ENCODE assay signal across 10 cellular contexts in the genomic region with DNA sequence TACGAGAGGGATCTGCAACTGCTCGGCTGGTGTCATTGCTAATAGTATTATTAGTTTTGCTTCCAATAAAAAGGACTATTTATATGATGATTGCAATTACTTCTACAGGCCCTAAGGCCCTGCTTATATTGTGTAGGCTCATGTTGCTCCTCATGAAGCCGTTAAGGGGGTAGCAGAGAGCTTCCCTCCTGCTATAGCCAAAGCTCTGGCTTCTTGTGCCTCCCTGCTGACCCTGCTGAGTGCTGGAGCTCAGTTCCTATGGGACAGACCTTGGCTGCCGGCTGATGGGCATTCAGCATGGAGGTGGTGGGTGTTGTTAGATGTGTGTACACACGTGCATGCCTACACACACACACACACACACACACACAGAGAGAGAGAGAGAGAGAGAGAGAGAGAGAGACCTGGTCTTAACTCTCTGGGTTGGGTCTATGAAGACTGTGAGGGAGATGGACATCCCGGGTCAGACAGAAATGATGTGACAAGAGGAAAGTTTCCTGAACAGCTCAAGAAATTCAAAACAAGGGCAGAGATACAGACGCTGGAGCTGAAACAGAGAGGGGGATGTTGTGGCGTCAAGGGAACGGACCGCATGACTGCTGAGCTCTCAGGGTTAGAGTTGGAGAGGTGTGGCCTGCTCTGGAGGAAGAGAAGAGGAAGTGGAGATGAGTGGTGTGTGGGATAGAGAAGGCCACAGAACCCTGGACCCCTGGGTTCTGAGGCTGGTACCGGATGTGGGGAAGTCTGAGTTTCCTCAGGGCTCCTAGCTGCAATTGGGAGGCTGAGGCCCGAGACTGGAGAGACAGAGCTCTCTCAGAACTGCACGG. TPM values are rescaled to one million over a fixed set of nuclear protein-coding genes. Genes with fewer than 3 reads are reported as not detected.
A peak's percentile ranks its signal among the peaks of the same experiment; 100 is the strongest.
DNase-seq lines count a peak whose midpoint lies in the region; ATAC-seq and TF ChIP-seq lines count a peak whose summit lies in the region.
"Had no signal": no experiment of that assay in that cellular context is flagged by ENCODE, and none has a peak within 500 bp of the region (broad histone marks: within the 10 kb centered on the region; RNA-seq: fewer than 3 reads in every experiment).

No MANE protein-coding gene starts in this region.

- no peak overlapping the region for H3K4me2 ChIP-seq in mesendoderm (ENCODE audit: low read length)
- H3K4me2 ChIP-seq in hepatocyte: no peak overlapping the region

- H4K8ac ChIP-seq in mesendoderm (ENCODE audit: low read depth, low read length): no peak overlapping the region

- TF ChIP-seq CTCF in GM13977 (IDR thresholded peaks at IDR 0.05; ENCODE audit: extremely low read depth, insufficient read depth, missing control alignments) (no peak), WERI-Rb-1 (IDR thresholded peaks at IDR 0.05; ENCODE audit: low read depth, low read length) (peak; percentile 11; the same call in 1 of the 2 replicates), hepatocyte (IDR thresholded peaks at IDR 0.05; ENCODE audit: poor library complexity) (no peak)

- H3K27ac ChIP-seq in WERI-Rb-1 (no peak overlapping the region), mesendoderm (ENCODE audit: low read depth, low read length) (no peak overlapping the region), hepatocyte (no peak overlapping the region)

- no peak overlapping the region for H3K56ac ChIP-seq in mesendoderm (ENCODE audit: low read length)

- ATAC-seq in HG03039 (IDR thresholded peaks at IDR 0.05; ENCODE audit: unreplicated experiment): peak; percentile 49

- in situ Hi-C loops in GM13977 (cut with MboI; ENCODE audit: low pct_unique_long_range_greater_than_20kb, low sequenced_read_pairs, unreplicated experiment): no loop called here

- H3K36me3 ChIP-seq in WERI-Rb-1: no peaks in the 10 kb centered on the region
- H3K36me3 ChIP-seq in mesendoderm (ENCODE audit: control insufficient read depth, insufficient read depth, low read length): no peaks in the 10 kb centered on the region
- H3K36me3 ChIP-seq in hepatocyte (replicated peaks; ENCODE audit: insufficient read depth, low read depth): no peaks in the 10 kb centered on the region

- no peak overlapping the region for H2AFZ ChIP-seq in hepatocyte

- H2BK15ac ChIP-seq in mesendoderm (replicated peaks; ENCODE audit: low read depth): no peak overlapping the region

- no peak overlapping the region for H2BK5ac ChIP-seq in mesendoderm (ENCODE audit: low read length)

- WGBS in mesendoderm (ENCODE audit: extremely low coverage, insufficient coverage, low lambda C conversion rate): no CpG with 5 or more reads among the region's 13 CpGs
- WGBS in hepatocyte (ENCODE audit: low lambda C conversion rate, missing lambda C conversion rate): 75% methylated on average over 12 of the region's 13 CpGs

- H3K9me3 ChIP-seq in WERI-Rb-1 (ENCODE audit: severe bottlenecking): no peaks in the 10 kb centered on the region
- no peaks in the 10 kb centered on the region for H3K9me3 ChIP-seq in hepatocyte (ENCODE audit: low read depth)

- H3K27me3 ChIP-seq in WERI-Rb-1 (ENCODE audit: insufficient read depth, low read depth, severe bottlenecking): peaks cover 5% of the 10 kb centered on the region
- peaks cover 47% of the 10 kb centered on the region for H3K27me3 ChIP-seq in mesendoderm (ENCODE audit: insufficient read depth, low read length, poor library complexity)
- H3K27me3 ChIP-seq in hepatocyte: peaks cover 94% of the 10 kb centered on the region

- H3K23ac ChIP-seq in mesendoderm (ENCODE audit: low read length): no peak overlapping the region

- no peak overlapping the region for H3K9ac ChIP-seq in mesendoderm (ENCODE audit: low read length)

- no peak overlapping the region for H3K4ac ChIP-seq in mesendoderm (ENCODE audit: low read depth, low read length)

- DNase-seq in GM13977 (ENCODE audit: low spot score) (peak; percentile 79), WERI-Rb-1 (no peak), mesendoderm (peak; percentile 37), hepatocyte (ENCODE audit: low spot score) (no peak), NCI-H1048 (lab: John Stamatoyannopoulos, UW) (no peak)
- no peak for DNase-seq in activated effector memory CD4-positive, alpha-beta T cell treated with anti-CD3 and anti-CD28 coated beads, Interleukin-2, amount 50 U/mL, for 16 hours
- DNase-seq in activated CD8-positive, alpha-beta memory T cell treated with anti-CD3 and anti-CD28 coated beads, Interleukin-2, amount 50 U/mL, for 4 hours: no peak
- DNase-seq: effector memory CD4-positive, alpha-beta T cell; NCI-H146 had no signal

- H3K4me1 ChIP-seq in mesendoderm (ENCODE audit: control insufficient read depth, low read depth, low read length) (peaks cover 3% of the 10 kb centered on the region), hepatocyte (ENCODE audit: insufficient read depth) (peaks cover 7% of the 10 kb centered on the region)

- H3K4me3 ChIP-seq in WERI-Rb-1 (ENCODE audit: low read depth, low read length) (no peak overlapping the region), mesendoderm (ENCODE audit: low read length) (no peak overlapping the region), hepatocyte (no peak overlapping the region)

- no peak overlapping the region for H3K18ac ChIP-seq in mesendoderm (ENCODE audit: low read length)

- H3K79me2 ChIP-seq in mesendoderm (ENCODE audit: control insufficient read depth, insufficient read depth, low read length): no peaks in the 10 kb centered on the region
- H3K79me2 ChIP-seq in hepatocyte: no peaks in the 10 kb centered on the region

- H3K9me2 ChIP-seq in hepatocyte (replicated peaks; ENCODE audit: insufficient read depth): no peaks in the 10 kb centered on the region

- no peak overlapping the region for H2AK5ac ChIP-seq in mesendoderm (ENCODE audit: low read length)

- H4K20me1 ChIP-seq in hepatocyte (ENCODE audit: insufficient read depth, poor library complexity, severe bottlenecking): no peaks in the 10 kb centered on the region

- H3K79me1 ChIP-seq in mesendoderm (ENCODE audit: low read length): no peaks in the 10 kb centered on the region

- H4K5ac ChIP-seq in mesendoderm (ENCODE audit: low read length): no peak overlapping the region

- H2BK120ac ChIP-seq in mesendoderm (ENCODE audit: low read depth, low read length): no peak overlapping the region

RNA-seq across cellular contexts. Expression of a gene that starts 1.6 kb away (rescaled TPM):
- polyA plus RNA-seq in mesendoderm (2013, experiment 1 of 2): 0.88 TPM
- 0.91 TPM for polyA plus RNA-seq in mesendoderm (2013, experiment 2 of 2)
- 0.03 and 0.84 TPM in 2 replicates for total RNA-seq in hepatocyte
- not detected in 2 replicates for polyA plus RNA-seq in hepatocyte

RNA-seq across cellular contexts. Expression of a gene that starts 24.3 kb away (rescaled TPM):
- polyA plus RNA-seq in mesendoderm (2013, experiment 1 of 2): not detected
- 0.04 TPM for polyA plus RNA-seq in mesendoderm (2013, experiment 2 of 2)
- total RNA-seq in hepatocyte: not detected in 2 replicates
- polyA plus RNA-seq in hepatocyte: not detected in 2 replicates

RNA-seq across cellular contexts. Expression of a gene that starts 33.7 kb away (rescaled TPM):
- polyA plus RNA-seq in mesendoderm (2013, experiment 1 of 2): 77.7 TPM
- 79.9 TPM for polyA plus RNA-seq in mesendoderm (2013, experiment 2 of 2)
- total RNA-seq in hepatocyte: 7.9 and 13.8 TPM in 2 replicates
- 3.6 and 4.8 TPM in 2 replicates for polyA plus RNA-seq in hepatocyte

RNA-seq across cellular contexts. Expression of a gene that starts 42.2 kb away (rescaled TPM):
- polyA plus RNA-seq in mesendoderm (2013, experiment 1 of 2): 111 TPM
- polyA plus RNA-seq in mesendoderm (2013, experiment 2 of 2): 111 TPM
- total RNA-seq in hepatocyte: 5.6 and 17.4 TPM in 2 replicates
- polyA plus RNA-seq in hepatocyte: 28.3 and 28.6 TPM in 2 replicates

RNA-seq across cellular contexts. Expression of a gene that starts 51.9 kb away (rescaled TPM):
- 56.5 TPM for polyA plus RNA-seq in mesendoderm (2013, experiment 1 of 2)
- 55.0 TPM for polyA plus RNA-seq in mesendoderm (2013, experiment 2 of 2)
- total RNA-seq in hepatocyte: 94.2 and 117 TPM in 2 replicates
- polyA plus RNA-seq in hepatocyte: 198 and 218 TPM in 2 replicates

Comparison
In these comparisons a context has a peak if more than half of its experiments do, and no peak if none do; other contexts are left out.
1. DNase-seq: peak in GM13977 (single experiment) and mesendoderm (single experiment); none in WERI-Rb-1 (single experiment), activated effector memory CD4-positive, alpha-beta T cell treated with anti-CD3 and anti-CD28 coated beads, Interleukin-2, amount 50 U/mL, for 16 hours (single experiment), hepatocyte (single experiment), NCI-H1048 (single experiment) and activated CD8-positive, alpha-beta memory T cell treated with anti-CD3 and anti-CD28 coated beads, Interleukin-2, amount 50 U/mL, for 4 hours (single experiment).